ENCODE assay signal across 34 cellular contexts in genomic region chr12:87796961-87797516, GRCh38.
DNase-seq lines count a peak whose midpoint lies in the region; ATAC-seq, FAIRE-seq and TF ChIP-seq lines count a peak whose summit lies in the region.
"Had no signal": no experiment of that assay in that cellular context is flagged by ENCODE, and none has a peak within 500 bp of the region (broad histone marks: within the 10 kb centered on the region; RNA-seq: fewer than 3 reads in every experiment).

No MANE protein-coding gene starts in this region.

- H3K14ac ChIP-seq in IMR-90 (replicated peaks; ENCODE audit: low read depth, low read length) = no peak overlapping the region

- H3K9me1 ChIP-seq in IMR-90 (ENCODE audit: insufficient read depth, low read length) = peaks cover 4% of the 10 kb centered on the region; the same call in 1 of the 2 replicates

- no peak overlapping the region for H2BK120ac ChIP-seq in IMR-90 (ENCODE audit: low read depth, low read length)

- WGBS in IMR-90 (ENCODE audit: extremely low coverage in 2 of 2, insufficient read length in 1 of 2), 2 experiments = 17% methylated on average over 1 of the region's 1 CpG; no CpG with 5 or more reads in 1 of the 2 experiments

- DNase-seq in IMR-90 (no peak), chondrocyte (ENCODE audit: low spot score) (no peak), kidney glomerular epithelial cell (lab: John Stamatoyannopoulos, UW) (peak; percentile 38), cerebellum (ENCODE audit: low spot score) (no peak), left ventricle myocardium inferior (no peak), NCI-H1436 treated with DMSO at 0.1 percent for 48 hours (lab: John Stamatoyannopoulos, UW) (no peak), ecto neural progenitor cell (ENCODE audit: low spot score) (no peak)
- DNase-seq: 8988T; activated B cell treated with CpG ODN at 0.5 μM for 24 hours; activated CD4-positive, alpha-beta T cell treated with anti-CD3 and anti-CD28 coated beads, Interleukin-2, amount 10 ng/mL, durations not matched to agents 7 days and 5 days; activated effector memory CD4-positive, alpha-beta T cell treated with Interleukin-2 at 50 U/mL for 16 hours; activated T-cell treated with anti-CD3 and anti-CD28 coated beads, Interleukin-2, amount 50 U/mL, for 1 hour; CD4-positive, alpha-beta memory T cell; cortex of kidney; endodermal cell; foreskin melanocyte; H7; heart right ventricle; left cardiac atrium; mammary epithelial cell; NCI-H146; NCI-H2107; NCI-H446 treated with DMSO at 0.1 percent for 48 hours; NCI-H82; right cardiac atrium; spleen; stimulated activated CD8-positive, alpha-beta memory T cell treated with anti-CD3 and anti-CD28 coated beads, Interleukin-4, amount 100 ng/mL, for 48 hours; stomach; uterus had no signal

- H2AK9ac ChIP-seq in IMR-90 (replicated peaks; ENCODE audit: low read depth, low read length, poor library complexity) = no peak overlapping the region

- dilution Hi-C loops in IMR-90 (cut with HindIII; ENCODE audit: low sequenced_read_pairs, unreplicated experiment) = no loop called here

- no peak overlapping the region for H3K4me3 Mint-ChIP-seq in chondrocyte (ENCODE audit: unreplicated experiment)
- H3K4me3 Mint-ChIP-seq: activated B cell treated with CpG ODN at 0.5 μM for 24 hours; activated CD4-positive, alpha-beta T cell treated with anti-CD3 and anti-CD28 coated beads, Interleukin-2, amount 10 ng/mL, durations not matched to agents 7 days and 5 days; CD4-positive, alpha-beta memory T cell; endodermal cell; T-helper 1 cell treated with Interleukin-12 subunit alpha and Interleukin-12 subunit beta and Interleukin-4 antibody, amounts not matched to agents 30 μg/mL and 1 μg/mL, for 36 hours had no signal

- no peak overlapping the region for H2AFZ ChIP-seq in IMR-90 (replicated peaks; ENCODE audit: low read length, poor library complexity)

- no peak overlapping the region for H3K9ac ChIP-seq in IMR-90 (ENCODE audit: low read depth, low read length)

- no peaks in the 10 kb centered on the region for H3K36me3 ChIP-seq in IMR-90 (ENCODE audit: control insufficient read depth, insufficient read depth, low read length)
- no peaks in the 10 kb centered on the region for H3K36me3 ChIP-seq in left ventricle myocardium inferior
- H3K36me3 ChIP-seq: heart right ventricle, spleen, stomach, uterus had no signal

- TF ChIP-seq CTCF in IMR-90 (conservative IDR thresholded peaks at IDR 0.05; ENCODE audit: low read depth, low read length) (no peak), chondrocyte (IDR thresholded peaks at IDR 0.05) (no peak), left ventricle myocardium inferior (IDR thresholded peaks at IDR 0.05; ENCODE audit: borderline replicate concordance) (no peak)

- H4K5ac ChIP-seq in IMR-90 (ENCODE audit: low read depth, low read length) = peak overlapping the region; percentile 24; the same call in 1 of the 2 replicates

- CTCF ChIA-PET in IMR-90 (lab: Yijun Ruan, JAX) = no interaction called here

- no peaks in the 10 kb centered on the region for H3K36me3 Mint-ChIP-seq in chondrocyte (ENCODE audit: low read depth)
- H3K36me3 Mint-ChIP-seq: activated naive CD4-positive, alpha-beta T cell treated with anti-CD3 and anti-CD28 coated beads, Interleukin-2, amount 50 U/mL, for 72 hours; CD4-positive, alpha-beta memory T cell had no signal

- no peak overlapping the region for H2BK5ac ChIP-seq in IMR-90 (ENCODE audit: low read depth, low read length, poor library complexity, severe bottlenecking)

- peaks cover 71% of the 10 kb centered on the region for H3K4me1 Mint-ChIP-seq in chondrocyte (ENCODE audit: low read depth)
- H3K4me1 Mint-ChIP-seq: activated B cell treated with CpG ODN at 0.5 μM for 24 hours; activated CD4-positive, alpha-beta T cell treated with anti-CD3 and anti-CD28 coated beads, Interleukin-2, amount 10 ng/mL, durations not matched to agents 7 days and 5 days; CD4-positive, alpha-beta memory T cell had no signal

- H3K4me1 ChIP-seq in IMR-90 (ENCODE audit: control insufficient read depth, insufficient read depth, low read length) = peaks cover 6% of the 10 kb centered on the region; the same call in 1 of the 2 replicates
- H3K4me1 ChIP-seq in left ventricle myocardium inferior = no peaks in the 10 kb centered on the region
- H3K4me1 ChIP-seq: heart right ventricle, stomach, uterus had no signal

- H3K79me1 ChIP-seq in IMR-90 (ENCODE audit: low read depth in 1 of 2, low read length in 2 of 2) = no peaks in the 10 kb centered on the region

- no TSS peak for BruUV-seq in IMR-90 (replicated peaks; lab: Mats Ljungman, UMichigan)

- H3K4me2 ChIP-seq in IMR-90 (ENCODE audit: low read depth, low read length) = no peak overlapping the region; the same call in 1 of the 2 replicates

- no peak overlapping the region for H2BK15ac ChIP-seq in IMR-90 (ENCODE audit: low read depth, low read length)

- no peak overlapping the region for H3K23ac ChIP-seq in IMR-90 (ENCODE audit: low read depth, low read length)

- TF ChIP-seq RAD21 in IMR-90 (IDR thresholded peaks at IDR 0.05; ENCODE audit: low read length) = no peak

- no peak overlapping the region for H4K8ac ChIP-seq in IMR-90 (ENCODE audit: low read depth in 2 of 2, low read length in 2 of 2)

- peak overlapping the region; percentile 77; the same call in 1 of the 2 replicates for H3K18ac ChIP-seq in IMR-90 (ENCODE audit: low read depth, low read length)

- intact Hi-C loops in IMR-90 (cut with micrococcal nuclease) = no loop called here
- intact Hi-C loops in left ventricle myocardium inferior (cut with micrococcal nuclease) = no loop called here

- H3K4me3 ChIP-seq in IMR-90 (ENCODE audit: insufficient read depth, low read depth, low read length) (no peak overlapping the region), left ventricle myocardium inferior (no peak overlapping the region)
- H3K4me3 ChIP-seq: GM12878, heart right ventricle, SK-N-MC, spleen, stomach, uterus had no signal

- H3K9me3 ChIP-seq in IMR-90 (ENCODE audit: control insufficient read depth, insufficient read depth, low read length) = no peaks in the 10 kb centered on the region
- H3K9me3 ChIP-seq in left ventricle myocardium inferior (replicated peaks) = no peaks in the 10 kb centered on the region
- H3K9me3 ChIP-seq: heart right ventricle, spleen, stomach, uterus had no signal

- no peaks in the 10 kb centered on the region for H4K20me1 ChIP-seq in IMR-90 (ENCODE audit: insufficient read depth, low read length)

- TF ChIP-seq POLR2A in IMR-90 (IDR thresholded peaks at IDR 0.05; ENCODE audit: low read depth, low read length) = no peak

- H3K27ac Mint-ChIP-seq in chondrocyte (ENCODE audit: unreplicated experiment) = peak overlapping the region; percentile 30
- H3K27ac Mint-ChIP-seq: activated B cell treated with CpG ODN at 0.5 μM for 24 hours; activated CD4-positive, alpha-beta T cell treated with anti-CD3 and anti-CD28 coated beads, Interleukin-2, amount 10 ng/mL, durations not matched to agents 7 days and 5 days; activated naive CD4-positive, alpha-beta T cell treated with anti-CD3 and anti-CD28 coated beads, Interleukin-2, amount 50 U/mL, for 72 hours; CD4-positive, alpha-beta memory T cell; endodermal cell; T-helper 1 cell treated with Interleukin-12 subunit alpha and Interleukin-12 subunit beta and Interleukin-4 antibody, amounts not matched to agents 30 μg/mL and 1 μg/mL, for 36 hours had no signal

- in situ Hi-C loops in IMR-90 (cut with MboI; ENCODE audit: low sequenced_read_pairs) = no loop called here

- H3K27me3 ChIP-seq in IMR-90 (ENCODE audit: control insufficient read depth, insufficient read depth, low read length) (no peaks in the 10 kb centered on the region), left ventricle myocardium inferior (ENCODE audit: low read depth) (no peaks in the 10 kb centered on the region)
- H3K27me3 ChIP-seq: heart right ventricle, spleen, stomach, uterus had no signal

- H2BK20ac ChIP-seq in IMR-90 (ENCODE audit: low read depth, low read length) = no peak overlapping the region

- H3K27me3 Mint-ChIP-seq in chondrocyte (ENCODE audit: low read depth) = no peaks in the 10 kb centered on the region
- H3K27me3 Mint-ChIP-seq: activated B cell treated with CpG ODN at 0.5 μM for 24 hours; activated CD4-positive, alpha-beta T cell treated with anti-CD3 and anti-CD28 coated beads, Interleukin-2, amount 10 ng/mL, durations not matched to agents 7 days and 5 days; CD4-positive, alpha-beta memory T cell had no signal

- FAIRE-seq in A204.1 (lab: Jason Lieb, UNC) = peak; percentile 27
- FAIRE-seq: GM12878 had no signal

- H3K9me3 Mint-ChIP-seq in chondrocyte (ENCODE audit: low read depth) = no peaks in the 10 kb centered on the region
- H3K9me3 Mint-ChIP-seq: activated B cell treated with CpG ODN at 0.5 μM for 24 hours; activated CD4-positive, alpha-beta T cell treated with anti-CD3 and anti-CD28 coated beads, Interleukin-2, amount 10 ng/mL, durations not matched to agents 7 days and 5 days; activated naive CD4-positive, alpha-beta T cell treated with anti-CD3 and anti-CD28 coated beads, Interleukin-2, amount 50 U/mL, for 72 hours; endodermal cell; T-helper 1 cell treated with Interleukin-12 subunit alpha and Interleukin-12 subunit beta and Interleukin-4 antibody, amounts not matched to agents 30 μg/mL and 1 μg/mL, for 36 hours had no signal

- POLR2A ChIA-PET in IMR-90 (lab: Charles Lee; ENCODE audit: unreplicated experiment) = no interaction called here

- no peak overlapping the region for H3K4ac ChIP-seq in IMR-90 (ENCODE audit: low read depth, low read length)

- H3K27ac ChIP-seq in IMR-90 (ENCODE audit: insufficient read depth, low read length) (no peak overlapping the region), left ventricle myocardium inferior (replicated peaks) (no peak overlapping the region)
- H3K27ac ChIP-seq: heart right ventricle, SK-N-MC, spleen, stomach, uterus had no signal

- no peak overlapping the region for H4K91ac ChIP-seq in IMR-90 (ENCODE audit: insufficient read depth, low read depth, low read length)

- no peak overlapping the region for H2AK5ac ChIP-seq in IMR-90 (ENCODE audit: low read depth, low read length)

- ATAC-seq in IMR-90 (ENCODE audit: low read depth) = no peak
- ATAC-seq: activated naive CD4-positive, alpha-beta T cell treated with anti-CD3 and anti-CD28 coated beads, Interleukin-2, amount 50 U/mL, for 72 hours; GM12878; heart right ventricle; left cardiac atrium; right cardiac atrium had no signal

- no peak overlapping the region for H3K56ac ChIP-seq in IMR-90 (ENCODE audit: extremely low read depth, insufficient read depth, low read length)

TF ChIP-seq in IMR-90, 13 proteins besides CTCF, POLR2A, EP300 and RAD21 (continues in another document):
- TF ChIP-seq MAFK (IDR thresholded peaks at IDR 0.05; ENCODE audit: low read depth, low read length) (no peak), BHLHE40 (IDR thresholded peaks at IDR 0.05; ENCODE audit: low read depth, low read length) (no peak), FOS (IDR thresholded peaks at IDR 0.05; ENCODE audit: low read depth, low read length) (no peak), CEBPB (IDR thresholded peaks at IDR 0.05; ENCODE audit: low read depth, low read length) (no peak), SMC3 (IDR thresholded peaks at IDR 0.05; ENCODE audit: low read depth, low read length) (no peak), MAZ (IDR thresholded peaks at IDR 0.05; ENCODE audit: borderline replicate concordance, low read depth, low read length) (no peak)
